21 cellular contexts compared by ENCODE assay signal in genomic region chr5:24747327-24747726, GRCh38.
"Had no signal": no experiment of that assay in that cellular context is flagged by ENCODE, and none has a peak within 500 bp of the region (broad histone marks: within the 10 kb centered on the region; RNA-seq: fewer than 3 reads in every experiment).

No MANE protein-coding gene starts in this region.

- H3K27me3 Mint-ChIP-seq: stimulated activated naive CD8-positive, alpha-beta T cell treated with anti-CD3 and anti-CD28 coated beads, Interleukin-15, Interleukin-2, amounts not matched to agents 100 ng/mL and 50 ng/mL, for 24 hours had no signal

- H3K36me3 Mint-ChIP-seq: mesothelial cell of epicardium; stimulated activated effector memory CD8-positive, alpha-beta T cell treated with anti-CD3 and anti-CD28 coated beads, Interleukin-12 subunit alpha, Interleukin-12 subunit beta, amount 100 ng/mL, for 72 hours had no signal

- H3K9me3 ChIP-seq: esophagus muscularis mucosa, gastroesophageal sphincter, prostate gland, right lobe of liver, tibial artery, upper lobe of right lung, vagina had no signal

- H3K4me3 Mint-ChIP-seq: mesothelial cell of epicardium; natural killer cell; stimulated activated effector memory CD8-positive, alpha-beta T cell treated with anti-CD3 and anti-CD28 coated beads, Interleukin-12 subunit alpha, Interleukin-12 subunit beta, amount 100 ng/mL, for 72 hours; stimulated activated naive CD8-positive, alpha-beta T cell treated with anti-CD3 and anti-CD28 coated beads, Interleukin-15, Interleukin-2, amounts not matched to agents 100 ng/mL and 50 ng/mL, for 24 hours had no signal

- H3K27ac Mint-ChIP-seq: mesothelial cell of epicardium; natural killer cell; stimulated activated effector memory CD8-positive, alpha-beta T cell treated with anti-CD3 and anti-CD28 coated beads, Interleukin-12 subunit alpha, Interleukin-12 subunit beta, amount 100 ng/mL, for 72 hours; stimulated activated naive CD8-positive, alpha-beta T cell treated with anti-CD3 and anti-CD28 coated beads, Interleukin-15, Interleukin-2, amounts not matched to agents 100 ng/mL and 50 ng/mL, for 24 hours had no signal

- H3K27ac ChIP-seq: epithelial cell of prostate, esophagus muscularis mucosa, gastroesophageal sphincter, parathyroid adenoma, prostate gland, right lobe of liver, tibial artery, upper lobe of right lung, vagina had no signal

- H3K4me1 ChIP-seq: esophagus muscularis mucosa, gastroesophageal sphincter, parathyroid adenoma, prostate gland, right lobe of liver, tibial artery, upper lobe of right lung, vagina had no signal

- H3K9ac ChIP-seq: parathyroid adenoma had no signal

- H3K27me3 ChIP-seq: esophagus muscularis mucosa, gastroesophageal sphincter, right lobe of liver, tibial artery, upper lobe of right lung, vagina had no signal

- H3K4me3 ChIP-seq: esophagus muscularis mucosa, gastroesophageal sphincter, prostate gland, right lobe of liver, tibial artery, upper lobe of right lung, vagina had no signal

- H3K4me1 Mint-ChIP-seq: mesothelial cell of epicardium; natural killer cell; stimulated activated effector memory CD8-positive, alpha-beta T cell treated with anti-CD3 and anti-CD28 coated beads, Interleukin-12 subunit alpha, Interleukin-12 subunit beta, amount 100 ng/mL, for 72 hours had no signal

- DNase-seq: effector memory CD4-positive, alpha-beta T cell; foreskin fibroblast; glutamatergic neuron; islet precursor cell; mammary epithelial cell; natural killer cell; occipital lobe; right lobe of liver; stimulated activated CD4-positive, alpha-beta T cell treated with anti-CD3 and anti-CD28 coated beads, Interleukin-4, amount 100 ng/mL, for 1 hour; stimulated activated CD8-positive, alpha-beta memory T cell treated with anti-CD3 and anti-CD28 coated beads, Interleukin-4, amount 100 ng/mL, for 48 hours; tibial artery; upper lobe of right lung had no signal

- H3K36me3 ChIP-seq: esophagus muscularis mucosa, gastroesophageal sphincter, prostate gland, right lobe of liver, tibial artery, upper lobe of right lung, vagina had no signal

- H3K79me2 ChIP-seq: parathyroid adenoma had no signal
